Comparison of ENCODE assay signal across 15 cellular contexts in genomic region chr17:73824321-73824720, GRCh38.
"Had no signal": no experiment of that assay in that cellular context is flagged by ENCODE, and none has a peak within 500 bp of the region (broad histone marks: within the 10 kb centered on the region; RNA-seq: fewer than 3 reads in every experiment).

No MANE protein-coding gene starts in this region.

- H3K9me3 Mint-ChIP-seq: activated naive CD4-positive, alpha-beta T cell treated with anti-CD3 and anti-CD28 coated beads for 36 hours; activated T-helper 1 cell treated with anti-CD3 and anti-CD28 coated beads, Interleukin-12 subunit alpha, Interleukin-12 subunit beta, Interleukin-2, Interleukin-4 antibody, amounts not matched to agents 30 ng/mL and 10 ng/mL and 1 ng/mL, durations not matched to agents 14 hours and 24 hours and 36 hours; stimulated activated naive CD8-positive, alpha-beta T cell treated with anti-CD3 and anti-CD28 coated beads, Interleukin-15, Interleukin-2, amounts not matched to agents 100 ng/mL and 50 ng/mL, for 24 hours had no signal

- H3K27me3 ChIP-seq: upper lobe of right lung had no signal

- H3K9me3 ChIP-seq: heart right ventricle, neutrophil, upper lobe of right lung had no signal

- H3K4me3 ChIP-seq: heart right ventricle, upper lobe of right lung had no signal

- H3K27ac Mint-ChIP-seq: activated naive CD4-positive, alpha-beta T cell treated with anti-CD3 and anti-CD28 coated beads for 36 hours; activated T-helper 1 cell treated with anti-CD3 and anti-CD28 coated beads, Interleukin-12 subunit alpha, Interleukin-12 subunit beta, Interleukin-2, Interleukin-4 antibody, amounts not matched to agents 30 ng/mL and 10 ng/mL and 1 ng/mL, durations not matched to agents 14 hours and 24 hours and 36 hours; stimulated activated naive CD8-positive, alpha-beta T cell treated with anti-CD3 and anti-CD28 coated beads, Interleukin-15, Interleukin-2, amounts not matched to agents 100 ng/mL and 50 ng/mL, for 24 hours had no signal

- H3K4me3 Mint-ChIP-seq: activated naive CD4-positive, alpha-beta T cell treated with anti-CD3 and anti-CD28 coated beads for 36 hours; activated T-helper 1 cell treated with anti-CD3 and anti-CD28 coated beads, Interleukin-12 subunit alpha, Interleukin-12 subunit beta, Interleukin-2, Interleukin-4 antibody, amounts not matched to agents 30 ng/mL and 10 ng/mL and 1 ng/mL, durations not matched to agents 14 hours and 24 hours and 36 hours; stimulated activated naive CD8-positive, alpha-beta T cell treated with anti-CD3 and anti-CD28 coated beads, Interleukin-15, Interleukin-2, amounts not matched to agents 100 ng/mL and 50 ng/mL, for 24 hours had no signal

- H3K27ac ChIP-seq: heart right ventricle, neutrophil, upper lobe of right lung, WERI-Rb-1 had no signal

- H3K36me3 ChIP-seq: heart right ventricle, neutrophil, upper lobe of right lung, WERI-Rb-1 had no signal

- FAIRE-seq: colon, endothelial cell of umbilical vein, keratinocyte had no signal

- DNase-seq: activated CD4-positive, alpha-beta T cell treated with anti-CD3 and anti-CD28 coated beads for 48 hours; foreskin melanocyte; heart right ventricle; left ventricle myocardium superior; stimulated activated CD4-positive, alpha-beta T cell treated with anti-CD3 and anti-CD28 coated beads, Interleukin-15, amount 100 ng/mL, for 24 hours; stimulated activated CD4-positive, alpha-beta T cell treated with anti-CD3 and anti-CD28 coated beads, Interleukin-4, amount 100 ng/mL, for 24 hours; upper lobe of right lung; WERI-Rb-1 had no signal
